ENCODE assay signal across 22 cellular contexts in the genomic region with DNA sequence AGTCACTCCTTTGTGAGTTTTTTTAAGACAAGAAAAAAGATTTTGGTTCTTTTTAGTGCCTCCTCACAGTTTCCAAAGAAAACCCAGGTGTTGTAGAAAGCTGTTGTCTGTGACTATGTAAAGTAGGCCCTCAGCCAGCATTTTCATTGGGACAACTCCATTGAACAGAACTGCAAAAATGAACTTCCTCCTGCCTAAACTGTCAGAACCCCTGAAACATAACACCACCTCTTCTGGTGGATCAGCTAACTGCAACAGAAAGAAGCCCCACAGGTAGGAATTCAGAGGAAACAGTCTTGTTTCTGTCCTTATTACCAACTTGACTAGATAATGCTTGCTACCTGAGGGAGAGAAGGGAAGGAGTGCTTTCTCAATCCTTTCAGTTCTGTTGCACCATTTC. TPM values are rescaled to one million over a fixed set of nuclear protein-coding genes. Genes with fewer than 3 reads are reported as not detected.
A peak's percentile ranks its signal among the peaks of the same experiment; 100 is the strongest.
DNase-seq lines count a peak whose midpoint lies in the region; ATAC-seq, FAIRE-seq and TF ChIP-seq lines count a peak whose summit lies in the region.
"Had no signal": no experiment of that assay in that cellular context is flagged by ENCODE, and none has a peak within 500 bp of the region (broad histone marks: within the 10 kb centered on the region; RNA-seq: fewer than 3 reads in every experiment).

No MANE protein-coding gene starts in this region.

- H3K4me1 ChIP-seq in HepG2 (ENCODE audit: insufficient read depth, low read length) (no peaks in the 10 kb centered on the region), right lobe of liver (no peaks in the 10 kb centered on the region), endothelial cell of umbilical vein (ENCODE audit: control insufficient read depth, extremely low read depth, insufficient read depth, low read length) (peaks cover 3% of the 10 kb centered on the region)

- H3K27ac ChIP-seq in HepG2 (ENCODE audit: extremely low read length, insufficient read depth, low read length) (no peak overlapping the region), right lobe of liver (no peak overlapping the region), endothelial cell of umbilical vein (ENCODE audit: insufficient read depth, low read depth, low read length) (no peak overlapping the region)
- H3K27ac ChIP-seq: brain microvascular endothelial cell, heart left ventricle had no signal

- intact Hi-C loops in HepG2 (cut with micrococcal nuclease; ENCODE audit: unreplicated experiment) (no loop called here), right lobe of liver (cut with DNase I) (no loop called here), endothelial cell of umbilical vein (cut with micrococcal nuclease) (loop anchor here (10.0 kb wide), 1 partner anchor 201 kb away; no protein-coding TSS in a partner anchor)

- H3K9me3 Mint-ChIP-seq in activated naive CD4-positive, alpha-beta T cell treated with anti-CD3 and anti-CD28 coated beads, Interleukin-2, amount 50 U/mL, for 72 hours, result no peaks in the 10 kb centered on the region
- H3K9me3 Mint-ChIP-seq: activated naive CD4-positive, alpha-beta T cell treated with anti-CD3 and anti-CD28 coated beads for 36 hours; dendritic cell treated with granulocyte-macrophage colony-stimulating factor and Interleukin-4, amounts not matched to agents 40 ng/mL and 50 ng/mL, for 4 days; stimulated activated naive CD8-positive, alpha-beta T cell treated with anti-CD3 and anti-CD28 coated beads, Interleukin-15, amount 100 ng/mL, for 72 hours; T-helper 2 cell treated with Interferon-gamma antibody and Interleukin-4, amounts not matched to agents 5 μg/mL and 100 μg/mL, for 36 hours had no signal

- no peak overlapping the region for H2AFZ ChIP-seq in HepG2 (ENCODE audit: low read length)
- H2AFZ ChIP-seq in endothelial cell of umbilical vein (ENCODE audit: low read depth, low read length), result no peak overlapping the region

- H3K27me3 ChIP-seq in HepG2 (ENCODE audit: control insufficient read depth in 1 of 2, insufficient read depth in 2 of 2, low read length in 2 of 2) (no peaks in the 10 kb centered on the region; a peak in 1 of 5 replicates), right lobe of liver (no peaks in the 10 kb centered on the region), endothelial cell of umbilical vein (ENCODE audit: control insufficient read depth in 2 of 2, insufficient read depth in 2 of 2, low read length in 2 of 2) (no peaks in the 10 kb centered on the region)
- H3K27me3 ChIP-seq: brain microvascular endothelial cell had no signal

- no peak for TF ChIP-seq CTCF in HepG2 (CRISPR knock-in tag; IDR thresholded peaks at IDR 0.05)
- TF ChIP-seq CTCF in right lobe of liver (IDR thresholded peaks at IDR 0.05), result no peak
- TF ChIP-seq CTCF in endothelial cell of umbilical vein (IDR thresholded peaks at IDR 0.05; ENCODE audit: extremely low read depth in 1 of 2, insufficient read depth in 1 of 2, low read depth in 1 of 2, low read length in 2 of 2), result no peak

- H3K79me2 ChIP-seq in HepG2 (ENCODE audit: insufficient read depth, low read length) (no peaks in the 10 kb centered on the region), endothelial cell of umbilical vein (ENCODE audit: control insufficient read depth, insufficient read depth, low read length) (peaks cover 7% of the 10 kb centered on the region)

- ATAC-seq in HepG2, result 0 out of 3 replicates have a peak, but pooled peaks have one; percentile 6
- no peak for ATAC-seq in right lobe of liver
- ATAC-seq in GM18505 (IDR thresholded peaks at IDR 0.05; ENCODE audit: unreplicated experiment), result no peak
- no peak for ATAC-seq in activated naive CD4-positive, alpha-beta T cell treated with anti-CD3 and anti-CD28 coated beads, Interleukin-2, amount 50 U/mL, for 72 hours
- ATAC-seq in HG02759 (IDR thresholded peaks at IDR 0.05; ENCODE audit: unreplicated experiment), result no peak
- ATAC-seq: esophagus mucosa; heart left ventricle; left colon; Right ventricle myocardium inferior; stimulated activated naive CD8-positive, alpha-beta T cell treated with anti-CD3 and anti-CD28 coated beads, Interleukin-15, amount 100 ng/mL, for 72 hours had no signal

- H3K9ac ChIP-seq in HepG2 (ENCODE audit: insufficient read depth, low read depth, low read length), result no peak overlapping the region
- H3K9ac ChIP-seq in endothelial cell of umbilical vein (replicated peaks; ENCODE audit: extremely low read depth, insufficient read depth, low read length), result no peak overlapping the region

- H3K4me3 ChIP-seq in HepG2 (replicated peaks in 1 of 3; ENCODE audit: insufficient read depth in 1 of 3, low read depth in 2 of 3, low read length in 3 of 3) (no peak overlapping the region), right lobe of liver (no peak overlapping the region), endothelial cell of umbilical vein (replicated peaks in 1 of 3; ENCODE audit: insufficient read depth in 1 of 3, low read depth in 1 of 3, low read length in 3 of 3) (no peak overlapping the region)
- H3K4me3 ChIP-seq: heart left ventricle had no signal

- POLR2A ChIA-PET in HepG2 (lab: Yijun Ruan, JAX) (no interaction called here), endothelial cell of umbilical vein (lab: Charles Lee) (no interaction called here)

- no peak for TF ChIP-seq RAD21 in HepG2 (CRISPR knock-in tag; IDR thresholded peaks at IDR 0.05)

- DNase-seq in HepG2 (ENCODE audit: low spot score) (no peak), right lobe of liver (no peak), NAMALWA (ENCODE audit: low spot score) (peak; percentile 42), endothelial cell of umbilical vein (ENCODE audit: low read depth, low spot score) (no peak), putamen (ENCODE audit: low spot score) (no peak)
- no peak for DNase-seq in activated naive CD4-positive, alpha-beta T cell treated with anti-CD3 and anti-CD28 coated beads, Interleukin-2, amount 50 U/mL, for 72 hours (ENCODE audit: low spot score in 2 of 2)
- DNase-seq: activated naive CD4-positive, alpha-beta T cell treated with anti-CD3 and anti-CD28 coated beads for 36 hours; brain microvascular endothelial cell; GF-D8; heart left ventricle; left colon; NCI-H1048; NCI-H2171; NCI-H82; stimulated activated naive CD8-positive, alpha-beta T cell treated with anti-CD3 and anti-CD28 coated beads, Interleukin-15, amount 100 ng/mL, for 72 hours had no signal

- FAIRE-seq in HepG2 (lab: Jason Lieb, UNC) (peak; percentile 70), endothelial cell of umbilical vein (lab: Jason Lieb, UNC) (peak; percentile 12)

- H4K20me1 ChIP-seq in HepG2 (ENCODE audit: insufficient read depth, low read length) (no peaks in the 10 kb centered on the region), endothelial cell of umbilical vein (replicated peaks; ENCODE audit: control insufficient read depth, extremely low read depth, insufficient read depth, low read length) (no peaks in the 10 kb centered on the region)

- TF ChIP-seq POLR2A in HepG2 (IDR thresholded peaks at IDR 0.05; ENCODE audit: insufficient read depth in 1 of 2, low read depth in 2 of 2, low read length in 2 of 2) (no peak), right lobe of liver (IDR thresholded peaks at IDR 0.05) (no peak), endothelial cell of umbilical vein (IDR thresholded peaks at IDR 0.05; ENCODE audit: low read depth, low read length) (no peak), GM18505 (IDR thresholded peaks at IDR 0.05; ENCODE audit: borderline replicate concordance, extremely low read depth, insufficient read depth, insufficient read length) (no peak)

- no peaks in the 10 kb centered on the region for H3K36me3 Mint-ChIP-seq in activated naive CD4-positive, alpha-beta T cell treated with anti-CD3 and anti-CD28 coated beads, Interleukin-2, amount 50 U/mL, for 72 hours

- TF ChIP-seq EP300 in HepG2 (IDR thresholded peaks at IDR 0.05; ENCODE audit: low read depth in 2 of 2, low read length in 2 of 2) (no peak), HepG2 (CRISPR knock-in tag; IDR thresholded peaks at IDR 0.05; ENCODE audit: borderline replicate concordance) (no peak)

- H3K36me3 ChIP-seq in HepG2 (replicated peaks in 1 of 2; ENCODE audit: control insufficient read depth in 1 of 2, insufficient read depth in 2 of 2, low read length in 2 of 2) (no peaks in the 10 kb centered on the region), right lobe of liver (no peaks in the 10 kb centered on the region), endothelial cell of umbilical vein (ENCODE audit: control insufficient read depth in 2 of 2, extremely low read depth in 1 of 2, insufficient read depth in 2 of 2, low read length in 2 of 2) (no peaks in the 10 kb centered on the region)
- H3K36me3 ChIP-seq: brain microvascular endothelial cell, heart left ventricle had no signal

- in situ Hi-C loops in HepG2 (cut with HindIII; ENCODE audit: extremely low pct_ligation_motif_present, low pct_unique_long_range_greater_than_20kb), result no loop called here

- no peaks in the 10 kb centered on the region for H3K9me1 ChIP-seq in endothelial cell of umbilical vein (replicated peaks; ENCODE audit: control insufficient read depth, extremely low read depth, insufficient read depth, low read length)

- H3K9me3 ChIP-seq in HepG2 (ENCODE audit: low read length) (no peaks in the 10 kb centered on the region), right lobe of liver (no peaks in the 10 kb centered on the region), endothelial cell of umbilical vein (replicated peaks; ENCODE audit: control insufficient read depth, insufficient read depth, low read length) (no peaks in the 10 kb centered on the region)
- H3K9me3 ChIP-seq: heart left ventricle had no signal

- dilution Hi-C loops in endothelial cell of umbilical vein (cut with MboI; ENCODE audit: extremely low pct_ligation_motif_present, low sequenced_read_pairs), result no loop called here

- CTCF ChIA-PET in HepG2 (lab: Yijun Ruan, JAX; ENCODE audit: low intra/inter-chr PET ratio, low total read pairs) (no interaction called here), endothelial cell of umbilical vein (lab: Charles Lee) (no interaction called here)

- BruUV-seq in HepG2 (replicated peaks; lab: Mats Ljungman, UMichigan) (no TSS peak), endothelial cell of umbilical vein (replicated peaks; lab: Mats Ljungman, UMichigan) (no TSS peak)

- no peak overlapping the region for H3K4me2 ChIP-seq in HepG2 (ENCODE audit: low read depth, low read length)
- H3K4me2 ChIP-seq in endothelial cell of umbilical vein (ENCODE audit: insufficient read depth, low read length), result no peak overlapping the region

- no peak overlapping the region for H3K27ac Mint-ChIP-seq in activated naive CD4-positive, alpha-beta T cell treated with anti-CD3 and anti-CD28 coated beads, Interleukin-2, amount 50 U/mL, for 72 hours
- H3K27ac Mint-ChIP-seq: activated naive CD4-positive, alpha-beta T cell treated with anti-CD3 and anti-CD28 coated beads for 36 hours; dendritic cell treated with granulocyte-macrophage colony-stimulating factor and Interleukin-4, amounts not matched to agents 40 ng/mL and 50 ng/mL, for 4 days; stimulated activated naive CD8-positive, alpha-beta T cell treated with anti-CD3 and anti-CD28 coated beads, Interleukin-15, amount 100 ng/mL, for 72 hours; T-helper 2 cell treated with Interferon-gamma antibody and Interleukin-4, amounts not matched to agents 5 μg/mL and 100 μg/mL, for 36 hours had no signal

RNA-seq across cellular contexts. Expression of a gene that starts 3.4 kb away (rescaled TPM):
- total RNA-seq in HepG2 (2016; rRNA removed; fragmentation: Illumina TruSeq; extraction: Trizol), result 16.0 and 16.9 TPM in 2 replicates
- 4.8 and 5.5 TPM in 2 replicates for total RNA-seq in HepG2 (2016; cell fraction: cytosol; rRNA removed; fragmentation: Illumina TruSeq; extraction: Trizol; ENCODE audit: low read depth)
- total RNA-seq in HepG2 (2016; cell fraction: insoluble cytoplasmic fraction; rRNA removed; fragmentation: Illumina TruSeq; extraction: Trizol), result 15.8 and 17.4 TPM in 2 replicates
- total RNA-seq in HepG2 (2016; cell fraction: membrane; rRNA removed; fragmentation: Illumina TruSeq; extraction: Trizol), result 7.3 and 7.8 TPM in 2 replicates
- 28.6 and 28.9 TPM in 2 replicates for total RNA-seq in HepG2 (2016; cell fraction: nucleus; rRNA removed; fragmentation: Illumina TruSeq; extraction: Trizol)
- 8.3 and 8.5 TPM in 2 replicates for polyA plus RNA-seq in HepG2 (2011; rRNA removed)
- 3.1 and 5.3 TPM in 2 replicates for polyA plus RNA-seq in HepG2 (2011; cell fraction: cytosol; rRNA removed)
- 6.6 and 7.9 TPM in 2 replicates for polyA plus RNA-seq in HepG2 (2011; cell fraction: nucleus; rRNA removed)
- 10.5 and 13.0 TPM in 2 replicates for polyA plus RNA-seq in HepG2 (2012)
- 1.1 and 1.2 TPM in 2 replicates for polyA plus RNA-seq in HepG2 (2016; cell fraction: cytosol; fragmentation: Illumina TruSeq; extraction: Trizol; ENCODE audit: low read depth)
- 12.5 and 14.1 TPM in 2 replicates for polyA plus RNA-seq in HepG2 (2016; cell fraction: insoluble cytoplasmic fraction; fragmentation: Illumina TruSeq; extraction: Trizol; ENCODE audit: low read depth)
- 2.6 and 2.8 TPM in 2 replicates for polyA plus RNA-seq in HepG2 (2016; cell fraction: membrane; fragmentation: Illumina TruSeq; extraction: Trizol; ENCODE audit: low read depth)
- 27.2 and 27.4 TPM in 2 replicates for polyA plus RNA-seq in HepG2 (2016; cell fraction: nucleus; fragmentation: Illumina TruSeq; extraction: Trizol; ENCODE audit: insufficient read depth, low read depth)
- 7.6 and 13.7 TPM in 2 replicates for polyA minus RNA-seq in HepG2 (2011; rRNA and poly(A)+ RNA removed; ENCODE audit: low replicate concordance)
- 13.0 and 15.3 TPM in 2 replicates for polyA minus RNA-seq in HepG2 (2011; cell fraction: cytosol; rRNA and poly(A)+ RNA removed)
- polyA minus RNA-seq in HepG2 (2011; cell fraction: nucleus; rRNA and poly(A)+ RNA removed), result 34.8 and 37.4 TPM in 2 replicates
- 10 to 100 TPM; 21.4 to 34.0 (median 29.1) TPM for total RNA-seq in right lobe of liver
- 29.5 and 31.8 TPM in 2 replicates for total RNA-seq in endothelial cell of umbilical vein
- polyA plus RNA-seq in endothelial cell of umbilical vein, result 6.9 and 9.1 TPM in 2 replicates
- 10.8 and 11.1 TPM in 2 replicates for polyA plus RNA-seq in endothelial cell of umbilical vein (2011; cell fraction: cytosol; rRNA removed)
- 23.0 and 32.7 TPM in 2 replicates for polyA plus RNA-seq in endothelial cell of umbilical vein (2011; cell fraction: nucleus; rRNA removed)
- 18.4 and 27.5 TPM in 2 replicates for polyA plus RNA-seq in endothelial cell of umbilical vein (2012)
- polyA minus RNA-seq in endothelial cell of umbilical vein, result 23.3 and 29.5 TPM in 2 replicates
- polyA minus RNA-seq in endothelial cell of umbilical vein (2011; cell fraction: cytosol; rRNA and poly(A)+ RNA removed), result 14.3 TPM
- polyA minus RNA-seq in endothelial cell of umbilical vein (2011; cell fraction: nucleus; rRNA and poly(A)+ RNA removed), result 30.4 and 47.4 TPM in 2 replicates
- 10 to 100 TPM; 19.2 to 20.0 TPM for total RNA-seq in activated naive CD4-positive, alpha-beta T cell treated with anti-CD3 and anti-CD28 coated beads, Interleukin-2, amount 50 U/mL, for 72 hours

RNA-seq across cellular contexts. Expression of a gene that starts 29.1 kb away (rescaled TPM):
- total RNA-seq in HepG2 (2016; rRNA removed; fragmentation: Illumina TruSeq; extraction: Trizol) (not detected in 2 replicates), right lobe of liver (under 1 TPM in 1 of 6 experiments, not detected in 5; 0.18 TPM), endothelial cell of umbilical vein (not detected in 2 replicates)
- not detected in 2 replicates for total RNA-seq in HepG2 (2016; cell fraction: cytosol; rRNA removed; fragmentation: Illumina TruSeq; extraction: Trizol; ENCODE audit: low read depth)
- not detected in 2 replicates for total RNA-seq in HepG2 (2016; cell fraction: insoluble cytoplasmic fraction; rRNA removed; fragmentation: Illumina TruSeq; extraction: Trizol)
- not detected in 2 replicates for total RNA-seq in HepG2 (2016; cell fraction: membrane; rRNA removed; fragmentation: Illumina TruSeq; extraction: Trizol)
- not detected in 2 replicates for total RNA-seq in HepG2 (2016; cell fraction: nucleus; rRNA removed; fragmentation: Illumina TruSeq; extraction: Trizol)
- polyA plus RNA-seq in HepG2 (2011; rRNA removed) (not detected in 2 replicates), endothelial cell of umbilical vein (not detected in 2 replicates)
- polyA plus RNA-seq in HepG2 (2011; cell fraction: cytosol; rRNA removed), result not detected in 2 replicates
- polyA plus RNA-seq in HepG2 (2011; cell fraction: nucleus; rRNA removed), result not detected in 2 replicates
- polyA plus RNA-seq in HepG2 (2012), result not detected in 2 replicates
- polyA plus RNA-seq in HepG2 (2016; cell fraction: cytosol; fragmentation: Illumina TruSeq; extraction: Trizol; ENCODE audit: low read depth), result not detected in 2 replicates
- not detected in 2 replicates for polyA plus RNA-seq in HepG2 (2016; cell fraction: insoluble cytoplasmic fraction; fragmentation: Illumina TruSeq; extraction: Trizol; ENCODE audit: low read depth)
- polyA plus RNA-seq in HepG2 (2016; cell fraction: membrane; fragmentation: Illumina TruSeq; extraction: Trizol; ENCODE audit: low read depth), result not detected in 2 replicates
- polyA plus RNA-seq in HepG2 (2016; cell fraction: nucleus; fragmentation: Illumina TruSeq; extraction: Trizol; ENCODE audit: insufficient read depth, low read depth), result not detected in 2 replicates
- polyA minus RNA-seq in HepG2 (2011; rRNA and poly(A)+ RNA removed; ENCODE audit: low replicate concordance), result not detected in 2 replicates
- not detected in 2 replicates for polyA minus RNA-seq in HepG2 (2011; cell fraction: cytosol; rRNA and poly(A)+ RNA removed)
- not detected in 2 replicates for polyA minus RNA-seq in HepG2 (2011; cell fraction: nucleus; rRNA and poly(A)+ RNA removed)
- not detected in 2 replicates for polyA plus RNA-seq in endothelial cell of umbilical vein (2011; cell fraction: cytosol; rRNA removed)
- not detected in 2 replicates for polyA plus RNA-seq in endothelial cell of umbilical vein (2011; cell fraction: nucleus; rRNA removed)
- polyA plus RNA-seq in endothelial cell of umbilical vein (2012), result not detected in 2 replicates
- not detected in 2 replicates for polyA minus RNA-seq in endothelial cell of umbilical vein
- polyA minus RNA-seq in endothelial cell of umbilical vein (2011; cell fraction: cytosol; rRNA and poly(A)+ RNA removed), result not detected
- polyA minus RNA-seq in endothelial cell of umbilical vein (2011; cell fraction: nucleus; rRNA and poly(A)+ RNA removed), result not detected in 2 replicates
- not detected for total RNA-seq in activated naive CD4-positive, alpha-beta T cell treated with anti-CD3 and anti-CD28 coated beads, Interleukin-2, amount 50 U/mL, for 72 hours
- total RNA-seq: activated naive CD4-positive, alpha-beta T cell treated with anti-CD3 and anti-CD28 coated beads for 36 hours; esophagus mucosa; heart left ventricle; left colon; Right ventricle myocardium inferior; ureter had no signal
- polyA plus RNA-seq: heart left ventricle had no signal
